ENCODE assay signal across 8 cellular contexts in the genomic region with DNA sequence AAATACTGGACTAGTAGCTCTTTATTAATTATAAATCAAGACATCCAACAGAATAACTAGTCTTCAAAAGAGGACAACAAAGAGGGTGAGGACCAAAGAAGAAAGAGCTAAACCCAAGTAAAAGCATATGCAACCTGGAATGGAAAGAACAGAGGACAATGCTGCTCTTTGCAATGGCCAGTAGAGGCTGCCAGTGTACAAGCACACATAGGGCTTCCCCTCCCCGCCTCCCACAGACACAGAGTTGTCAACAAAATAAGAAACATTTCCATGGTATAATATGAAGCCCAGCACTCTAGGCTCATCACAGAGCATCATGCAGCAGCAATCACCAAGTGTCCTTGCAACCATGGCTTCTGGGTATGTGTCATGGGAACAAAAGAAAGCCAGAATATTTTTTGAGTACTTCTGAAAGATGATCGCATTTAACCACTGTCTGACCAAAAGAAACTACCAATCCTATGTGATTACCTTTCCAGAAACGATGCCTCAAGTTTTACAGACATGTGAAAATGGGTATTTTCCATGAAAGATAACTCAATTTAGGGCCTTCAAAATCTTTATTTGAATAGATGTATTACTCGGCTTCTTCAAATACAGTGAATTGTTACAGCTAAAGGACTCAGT. TPM values are rescaled to one million over a fixed set of nuclear protein-coding genes. Genes with fewer than 3 reads are reported as not detected.
DNase-seq lines count a peak whose midpoint lies in the region; ATAC-seq and TF ChIP-seq lines count a peak whose summit lies in the region.

No MANE protein-coding gene starts in this region.

- DNase-seq in CD14-positive monocyte (ENCODE audit: low spot score), result peak; percentile 53
- peak; percentile 70 for DNase-seq in NCI-H2227 treated with DMSO at 0.1 percent for 48 hours (lab: John Stamatoyannopoulos, UW)
- peak; percentile 57 for DNase-seq in activated CD4-positive, alpha-beta T cell treated with anti-CD3 and anti-CD28 coated beads, Interleukin-2, amount 50 U/mL, for 1 hour
- peak; percentile 63 for DNase-seq in ecto neural progenitor cell (ENCODE audit: low spot score)
- peak; percentile 23 to 47 for DNase-seq in memory B cell (ENCODE audit: low spot score in 2 of 2)
- DNase-seq in stimulated activated CD8-positive, alpha-beta memory T cell treated with anti-CD3 and anti-CD28 coated beads, Interleukin-4, amount 100 ng/mL, for 48 hours, result peak; percentile 57

- H3K36me3 Mint-ChIP-seq in CD14-positive monocyte, result peaks cover 0 to 2% of the 10 kb centered on the region in 2 donors
- no peaks in the 10 kb centered on the region for H3K36me3 Mint-ChIP-seq in memory B cell

- intact Hi-C loops in CD14-positive monocyte (cut with micrococcal nuclease), result no loop called here

- no peak overlapping the region for H3K27ac Mint-ChIP-seq in CD14-positive monocyte
- H3K27ac Mint-ChIP-seq in memory B cell, result no peak overlapping the region

- ATAC-seq in GM19043 (IDR thresholded peaks at IDR 0.05; ENCODE audit: low read depth, unreplicated experiment) (peak; percentile 98), HG03196 (IDR thresholded peaks at IDR 0.05; ENCODE audit: unreplicated experiment) (peak; percentile 91), memory B cell (ENCODE audit: low read depth) (peak; percentile 100)

- H3K9me3 Mint-ChIP-seq in CD14-positive monocyte (no peaks in the 10 kb centered on the region), memory B cell (no peaks in the 10 kb centered on the region)

- no peaks in the 10 kb centered on the region for H3K27me3 Mint-ChIP-seq in CD14-positive monocyte (ENCODE audit: low read depth in 3 of 3)
- no peaks in the 10 kb centered on the region for H3K27me3 Mint-ChIP-seq in memory B cell

- H3K4me1 Mint-ChIP-seq in CD14-positive monocyte, result peaks cover 3% of the 10 kb centered on the region
- peaks cover 4% of the 10 kb centered on the region for H3K4me1 Mint-ChIP-seq in memory B cell

- H3K4me3 Mint-ChIP-seq in CD14-positive monocyte (no peak overlapping the region), memory B cell (no peak overlapping the region)

- peak; percentile 83 for TF ChIP-seq CTCF in CD14-positive monocyte (IDR thresholded peaks at IDR 0.05)

RNA-seq across cellular contexts. Expression of gene RFX3, which starts 58.1 kb away (rescaled TPM):
- 1 to 10 TPM; 1.7 to 3.2 TPM for polyA plus RNA-seq in CD14-positive monocyte

Comparison
In these comparisons a context has a peak if more than half of its experiments do, and no peak if none do; other contexts are left out.
1. Peak in every context shown above with its lines: DNase-seq and ATAC-seq.